21 cellular contexts compared by ENCODE assay signal in the genomic region with DNA sequence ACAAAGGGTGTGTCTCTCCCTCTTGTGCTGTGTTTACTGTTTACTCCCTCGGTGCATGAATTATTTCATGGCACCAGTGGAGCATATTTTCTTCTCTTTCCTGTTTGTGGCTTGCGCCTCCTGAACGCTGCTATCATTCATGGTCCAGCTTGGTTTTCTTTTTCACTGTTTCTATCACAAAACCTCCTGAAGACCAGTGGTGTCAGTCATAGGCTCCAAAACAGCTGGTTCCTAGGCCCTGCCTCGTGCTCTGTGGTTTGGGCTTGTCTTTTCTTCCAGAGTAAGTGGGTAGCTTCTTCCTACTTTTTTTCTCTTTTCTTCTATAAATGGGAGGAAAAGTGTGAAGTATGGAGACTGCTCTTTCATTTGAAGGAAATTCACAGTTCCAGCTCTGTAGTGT. TPM values are rescaled to one million over a fixed set of nuclear protein-coding genes. Genes with fewer than 3 reads are reported as not detected.
A peak's percentile ranks its signal among the peaks of the same experiment; 100 is the strongest.
DNase-seq lines count a peak whose midpoint lies in the region; ATAC-seq lines count a peak whose summit lies in the region.
"Had no signal": no experiment of that assay in that cellular context is flagged by ENCODE, and none has a peak within 500 bp of the region (broad histone marks: within the 10 kb centered on the region; RNA-seq: fewer than 3 reads in every experiment).

No MANE protein-coding gene starts in this region.

- no peak for DNase-seq in T-helper 2 cell treated with Interferon-gamma antibody and Interleukin-4, amounts not matched to agents 5 μg/mL and 100 μg/mL, for 36 hours (ENCODE audit: low spot score)
- DNase-seq in T-helper 2 cell (no peak), LHCN-M2 (ENCODE audit: low read depth) (peak; percentile 79), astrocyte of the hippocampus (ENCODE audit: low read depth, low spot score) (peak; percentile 37), left colon (no peak)
- no peak for DNase-seq in naive thymus-derived CD4-positive, alpha-beta T cell
- DNase-seq: activated B cell treated with CpG ODN at 0.5 μM for 24 hours; activated T-cell treated with anti-CD3 and anti-CD28 coated beads, Interleukin-2, amount 50 U/mL, for 72 hours; body of pancreas; C1 segment of cervical spinal cord; endodermal cell; heart left ventricle; left ventricle myocardium superior; NCI-H146; NCI-H2171 treated with DMSO at 0.1 percent for 48 hours; NCI-H69; occipital lobe had no signal

- peaks cover 3% of the 10 kb centered on the region for H3K36me3 Mint-ChIP-seq in T-helper 2 cell treated with Interferon-gamma antibody and Interleukin-4, amounts not matched to agents 5 μg/mL and 100 μg/mL, for 36 hours (ENCODE audit: low read depth)
- H3K36me3 Mint-ChIP-seq in naive thymus-derived CD4-positive, alpha-beta T cell, result peaks cover 3 to 15% (median 9%) of the 10 kb centered on the region in 5 donors

- H3K36me3 ChIP-seq in naive thymus-derived CD4-positive, alpha-beta T cell (ENCODE audit: control insufficient read depth in 2 of 3, insufficient read depth in 3 of 3, low read length in 3 of 3), result peaks cover 0 to 13% (median 0%) of the 10 kb centered on the region in 3 experiments

- no peaks in the 10 kb centered on the region for H3K9me3 ChIP-seq in naive thymus-derived CD4-positive, alpha-beta T cell (ENCODE audit: control insufficient read depth in 2 of 3, low read length in 3 of 3)
- H3K9me3 ChIP-seq: body of pancreas, heart left ventricle, right atrium auricular region had no signal

- H3K4me1 Mint-ChIP-seq in T-helper 2 cell treated with Interferon-gamma antibody and Interleukin-4, amounts not matched to agents 5 μg/mL and 100 μg/mL, for 36 hours (ENCODE audit: low read depth), result peaks cover 29% of the 10 kb centered on the region
- peaks cover 33 to 56% (median 41%) of the 10 kb centered on the region in 7 donors for H3K4me1 Mint-ChIP-seq in naive thymus-derived CD4-positive, alpha-beta T cell

- CTCF ChIA-PET in naive thymus-derived CD4-positive, alpha-beta T cell (lab: Charles Lee), result interaction anchor here (0.8 kb wide), 1 partner anchor 335 kb away, joined by 3 read pairs; no protein-coding TSS in a partner anchor

- POLR2A ChIA-PET in naive thymus-derived CD4-positive, alpha-beta T cell (lab: Charles Lee), result no interaction called here

- H3K27me3 Mint-ChIP-seq in T-helper 2 cell treated with Interferon-gamma antibody and Interleukin-4, amounts not matched to agents 5 μg/mL and 100 μg/mL, for 36 hours (ENCODE audit: low read depth), result no peaks in the 10 kb centered on the region
- H3K27me3 Mint-ChIP-seq in naive thymus-derived CD4-positive, alpha-beta T cell, result no peaks in the 10 kb centered on the region

- H3K27ac ChIP-seq in naive thymus-derived CD4-positive, alpha-beta T cell (ENCODE audit: low read depth, low read length), result no peak overlapping the region
- H3K27ac ChIP-seq: body of pancreas, right atrium auricular region had no signal

- peaks cover 0 to 37% of the 10 kb centered on the region in 2 donors for H3K4me1 ChIP-seq in naive thymus-derived CD4-positive, alpha-beta T cell (ENCODE audit: control insufficient read depth in 2 of 2, insufficient read depth in 2 of 2, low read length in 2 of 2)

- peak overlapping the region; percentile 59 for H3K27ac Mint-ChIP-seq in T-helper 2 cell treated with Interferon-gamma antibody and Interleukin-4, amounts not matched to agents 5 μg/mL and 100 μg/mL, for 36 hours
- H3K27ac Mint-ChIP-seq in naive thymus-derived CD4-positive, alpha-beta T cell, result peak overlapping the region in 7 of 9 donors; percentile 55 to 91 (median 72)
- H3K27ac Mint-ChIP-seq: activated B cell treated with CpG ODN at 0.5 μM for 24 hours; activated T-cell treated with anti-CD3 and anti-CD28 coated beads, Interleukin-2, amount 50 U/mL, for 72 hours; endodermal cell had no signal

- no peak overlapping the region for H3K4me3 ChIP-seq in naive thymus-derived CD4-positive, alpha-beta T cell (ENCODE audit: low read length)
- H3K4me3 ChIP-seq: body of pancreas, heart left ventricle, right atrium auricular region had no signal

- H3K4me3 Mint-ChIP-seq in T-helper 2 cell treated with Interferon-gamma antibody and Interleukin-4, amounts not matched to agents 5 μg/mL and 100 μg/mL, for 36 hours, result no peak overlapping the region
- H3K4me3 Mint-ChIP-seq in naive thymus-derived CD4-positive, alpha-beta T cell, result peak overlapping the region in 9 of 10 donors; percentile 5 to 67 (median 31)
- H3K4me3 Mint-ChIP-seq: activated B cell treated with CpG ODN at 0.5 μM for 24 hours; activated T-cell treated with anti-CD3 and anti-CD28 coated beads, Interleukin-2, amount 50 U/mL, for 72 hours; endodermal cell had no signal

- intact Hi-C loops in naive thymus-derived CD4-positive, alpha-beta T cell (cut with micrococcal nuclease), result no loop called here
- intact Hi-C loops in left colon (cut with DNase I, micrococcal nuclease), result no loop called here

- no peak for ATAC-seq in naive thymus-derived CD4-positive, alpha-beta T cell
- ATAC-seq in GM21390 (IDR thresholded peaks at IDR 0.05; ENCODE audit: unreplicated experiment), result no peak
- ATAC-seq in HG03469 (IDR thresholded peaks at IDR 0.05; ENCODE audit: unreplicated experiment), result no peak
- no peak for ATAC-seq in left colon
- ATAC-seq: activated naive CD4-positive, alpha-beta T cell treated with anti-CD3 and anti-CD28 coated beads, Interleukin-2, amount 50 U/mL, for 72 hours; activated T-cell treated with anti-CD3 and anti-CD28 coated beads, Interleukin-2, amount 50 U/mL, for 72 hours; body of pancreas; heart left ventricle; left ventricle myocardium superior had no signal

- H3K9me3 Mint-ChIP-seq in T-helper 2 cell treated with Interferon-gamma antibody and Interleukin-4, amounts not matched to agents 5 μg/mL and 100 μg/mL, for 36 hours, result no peaks in the 10 kb centered on the region
- no peaks in the 10 kb centered on the region for H3K9me3 Mint-ChIP-seq in naive thymus-derived CD4-positive, alpha-beta T cell
- H3K9me3 Mint-ChIP-seq: activated B cell treated with CpG ODN at 0.5 μM for 24 hours; activated naive CD4-positive, alpha-beta T cell treated with anti-CD3 and anti-CD28 coated beads, Interleukin-2, amount 50 U/mL, for 72 hours; activated T-cell treated with anti-CD3 and anti-CD28 coated beads, Interleukin-2, amount 50 U/mL, for 72 hours; endodermal cell had no signal

- H3K27me3 ChIP-seq in naive thymus-derived CD4-positive, alpha-beta T cell (ENCODE audit: control insufficient read depth in 2 of 2, insufficient read depth in 2 of 2, low read length in 2 of 2), result no peaks in the 10 kb centered on the region
- H3K27me3 ChIP-seq: body of pancreas, heart left ventricle, right atrium auricular region had no signal

RNA-seq across cellular contexts. Expression of a gene that starts 55.0 kb away (rescaled TPM):
- total RNA-seq in LHCN-M2 (2014; rRNA removed) (8.5 and 8.8 TPM in 2 replicates), left colon (10 to 100 TPM; 40.2 to 42.0 TPM)
- polyA plus RNA-seq in LHCN-M2 (2012), result 19.5 TPM
- total RNA-seq in naive thymus-derived CD4-positive, alpha-beta T cell, result 100 to 1,000 TPM in 3 of 5 experiments, 10 to 100 TPM in 2; 37.4 to 167 (median 124) TPM
- polyA plus RNA-seq in naive thymus-derived CD4-positive, alpha-beta T cell, result 10 to 100 TPM in 1 of 2 donors, 1 to 10 TPM in 1; 8.4 to 10.7 TPM

Comparison
In these comparisons a context has a peak if more than half of its experiments do, and no peak if none do; other contexts are left out.
1. DNase-seq: peak in LHCN-M2 (single experiment) and astrocyte of the hippocampus (single experiment); none in T-helper 2 cell treated with Interferon-gamma antibody and Interleukin-4, amounts not matched to agents 5 μg/mL and 100 μg/mL, for 36 hours (single experiment), T-helper 2 cell (0 of 5), naive thymus-derived CD4-positive, alpha-beta T cell (0 of 9) and left colon (0 of 2).